8 cellular contexts compared by ENCODE assay signal in genomic region chrX:24149346-24150050, GRCh38. TPM values are rescaled to one million over a fixed set of nuclear protein-coding genes. Genes with fewer than 3 reads are reported as not detected.
DNase-seq lines count a peak whose midpoint lies in the region; ATAC-seq and TF ChIP-seq lines count a peak whose summit lies in the region.

Gene ZFX, plus strand, starts transcription at chrX:24149729. Its CDS starts 23,014 bp downstream, at chrX:24172743.

- peak within 1 kb of the TSS; percentile 90 for H3K27ac Mint-ChIP-seq in activated CD8-positive, alpha-beta T cell treated with anti-CD3 and anti-CD28 coated beads, Interleukin-2, amount 10 ng/mL, durations not matched to agents 7 days and 5 days

- no peaks in the 10 kb centered on the region for H3K27me3 ChIP-seq in effector memory CD4-positive, alpha-beta T cell (replicated peaks; ENCODE audit: control insufficient read depth, insufficient read depth, low read length, poor library complexity, severe bottlenecking)
- no peaks in the 10 kb centered on the region for H3K27me3 ChIP-seq in mesendoderm (ENCODE audit: insufficient read depth, low read length, poor library complexity)

- H3K79me2 ChIP-seq in mesendoderm (ENCODE audit: control insufficient read depth, insufficient read depth, low read length) = peaks cover 23% of the 10 kb centered on the region

- H3K36me3 Mint-ChIP-seq in activated CD8-positive, alpha-beta T cell treated with anti-CD3 and anti-CD28 coated beads, Interleukin-2, amount 10 ng/mL, durations not matched to agents 7 days and 5 days (ENCODE audit: low read depth) = peaks cover 27% of the 10 kb centered on the region

- peak within 1 kb of the TSS; percentile 82 for H3K9ac ChIP-seq in mesendoderm (ENCODE audit: low read length)

- no peaks in the 10 kb centered on the region for H3K9me3 Mint-ChIP-seq in activated CD8-positive, alpha-beta T cell treated with anti-CD3 and anti-CD28 coated beads, Interleukin-2, amount 10 ng/mL, durations not matched to agents 7 days and 5 days (ENCODE audit: insufficient read depth)

- no peaks in the 10 kb centered on the region for H3K9me3 ChIP-seq in HEK293 (ENCODE audit: control insufficient read depth, insufficient read depth, low read depth, low read length)
- no peaks in the 10 kb centered on the region for H3K9me3 ChIP-seq in effector memory CD4-positive, alpha-beta T cell (ENCODE audit: control insufficient read depth, low read length)

- H3K36me3 ChIP-seq in HEK293 (ENCODE audit: control insufficient read depth in 2 of 2, insufficient read depth in 1 of 2, low read length in 2 of 2) (peaks cover 0 to 3% of the 10 kb centered on the region in 2 experiments; a peak in 1 of 3 replicates), mesendoderm (ENCODE audit: control insufficient read depth, insufficient read depth, low read length) (no peaks in the 10 kb centered on the region)
- peaks cover 3% of the 10 kb centered on the region for H3K36me3 ChIP-seq in effector memory CD4-positive, alpha-beta T cell (ENCODE audit: control insufficient read depth, insufficient read depth, low read length)

- no peaks in the 10 kb centered on the region for H3K79me1 ChIP-seq in mesendoderm (ENCODE audit: low read length)

- no peak within 1 kb of the TSS for H3K23ac ChIP-seq in mesendoderm (ENCODE audit: low read length)

- H3K27ac ChIP-seq in HEK293 (ENCODE audit: extremely low read depth, low read depth, low read length) = peak within 1 kb of the TSS; percentile 100
- peak within 1 kb of the TSS; percentile 94 for H3K27ac ChIP-seq in effector memory CD4-positive, alpha-beta T cell (ENCODE audit: insufficient read depth, low read length, poor library complexity, severe bottlenecking)
- peak within 1 kb of the TSS; percentile 99 for H3K27ac ChIP-seq in mesendoderm (ENCODE audit: low read depth, low read length)

- POLR2A ChIA-PET in HEK293 (lab: Yijun Ruan, JAX) = interaction anchor here (1.1 to 1.8 kb wide), 3 partner anchors 11 to 95 kb away, joined by 3 to 9 read pairs (median 4); partner anchors contain the start of gene EIF2S3
- POLR2A ChIA-PET in activated CD8-positive, alpha-beta T cell treated with anti-CD3 and anti-CD28 coated beads, Interleukin-2, amount 10 ng/mL, durations not matched to agents 7 days and 5 days (lab: Charles Lee) = interaction anchor here (1.0 to 2.2 kb wide), 2 partner anchors 38 to 95 kb away, joined by 3 to 9 read pairs; partner anchors contain the start of gene EIF2S3

- H3K4me1 Mint-ChIP-seq in activated CD8-positive, alpha-beta T cell treated with anti-CD3 and anti-CD28 coated beads, Interleukin-2, amount 10 ng/mL, durations not matched to agents 7 days and 5 days (ENCODE audit: low read depth) = peaks cover 61% of the 10 kb centered on the region

- H3K4ac ChIP-seq in mesendoderm (ENCODE audit: low read depth, low read length) = peak within 1 kb of the TSS; percentile 99

- CTCF ChIA-PET in HEK293 (lab: Yijun Ruan, JAX) = interaction anchor here (0.7 to 0.8 kb wide), 2 partner anchors 130 to 146 kb away, joined by 4 read pairs; no protein-coding TSS in a partner anchor
- CTCF ChIA-PET in activated CD8-positive, alpha-beta T cell treated with anti-CD3 and anti-CD28 coated beads, Interleukin-2, amount 10 ng/mL, durations not matched to agents 7 days and 5 days (lab: Charles Lee) = interaction anchor here (1.0 kb wide), 1 partner anchor 95 kb away, joined by 4 read pairs; no protein-coding TSS in a partner anchor

- in situ Hi-C loops in GM13977 (cut with MboI; ENCODE audit: low pct_unique_long_range_greater_than_20kb, low sequenced_read_pairs, unreplicated experiment) = no loop called here

- H3K4me2 ChIP-seq in mesendoderm (ENCODE audit: low read length) = peak within 1 kb of the TSS; percentile 34

- H2BK5ac ChIP-seq in mesendoderm (ENCODE audit: low read length) = no peak within 1 kb of the TSS

- no peak within 1 kb of the TSS for H2BK15ac ChIP-seq in mesendoderm (replicated peaks; ENCODE audit: low read depth)

- no peak within 1 kb of the TSS for H4K5ac ChIP-seq in mesendoderm (ENCODE audit: low read length)

- peak; percentile 58 for ATAC-seq in activated CD8-positive, alpha-beta T cell treated with anti-CD3 and anti-CD28 coated beads, Interleukin-2, amount 10 ng/mL, durations not matched to agents 7 days and 5 days

- TF ChIP-seq CTCF in GM13977 (IDR thresholded peaks at IDR 0.05; ENCODE audit: extremely low read depth, insufficient read depth, missing control alignments) = peak; percentile 23
- TF ChIP-seq CTCF in HEK293 (tag by site-specific recombination; IDR thresholded peaks at IDR 0.05) = no peak; the same call in 1 of the 2 replicates

- peak; percentile 66 for DNase-seq in GM13977 (ENCODE audit: low spot score)
- DNase-seq in NCI-H1092 (lab: John Stamatoyannopoulos, UW) = peak; percentile 13
- peak; percentile 72 for DNase-seq in activated CD8-positive, alpha-beta T cell treated with anti-CD3 and anti-CD28 coated beads, Interleukin-2, amount 10 ng/mL, durations not matched to agents 7 days and 5 days
- DNase-seq in effector memory CD4-positive, alpha-beta T cell = peak; percentile 41 to 66 (median 52)
- DNase-seq in mesendoderm = peak; percentile 44
- peak; percentile 30 for DNase-seq in stimulated activated CD8-positive, alpha-beta memory T cell treated with anti-CD3 and anti-CD28 coated beads, Interleukin-15, amount 100 ng/mL, for 1 hour (ENCODE audit: low read depth)
- no peak for DNase-seq in HPDE6-E6E7 (ENCODE audit: extremely low spot score)

- H3K4me3 Mint-ChIP-seq in activated CD8-positive, alpha-beta T cell treated with anti-CD3 and anti-CD28 coated beads, Interleukin-2, amount 10 ng/mL, durations not matched to agents 7 days and 5 days = peak within 1 kb of the TSS; percentile 88

- H2BK120ac ChIP-seq in mesendoderm (ENCODE audit: low read depth, low read length) = peak within 1 kb of the TSS; percentile 89

- WGBS in mesendoderm (ENCODE audit: extremely low coverage, insufficient coverage, low lambda C conversion rate) = no CpG with 5 or more reads among the region's 105 CpGs

- H3K4me1 ChIP-seq in HEK293 (ENCODE audit: control insufficient read depth, insufficient read depth, low read length) (peaks cover 55% of the 10 kb centered on the region), mesendoderm (ENCODE audit: control insufficient read depth, low read depth, low read length) (no peaks in the 10 kb centered on the region)
- peaks cover 19% of the 10 kb centered on the region for H3K4me1 ChIP-seq in effector memory CD4-positive, alpha-beta T cell (ENCODE audit: control insufficient read depth, insufficient read depth, low read length, poor library complexity, severe bottlenecking)

- H4K8ac ChIP-seq in mesendoderm (ENCODE audit: low read depth, low read length) = peak within 1 kb of the TSS; percentile 97

- H3K56ac ChIP-seq in mesendoderm (ENCODE audit: low read length) = peak within 1 kb of the TSS; percentile 91

- peak within 1 kb of the TSS; percentile 99 for H3K18ac ChIP-seq in mesendoderm (ENCODE audit: low read length)

- H3K27me3 Mint-ChIP-seq in activated CD8-positive, alpha-beta T cell treated with anti-CD3 and anti-CD28 coated beads, Interleukin-2, amount 10 ng/mL, durations not matched to agents 7 days and 5 days (ENCODE audit: low read depth) = no peaks in the 10 kb centered on the region

- H3K4me3 ChIP-seq in HEK293 (ENCODE audit: low read depth, low read length) (peak within 1 kb of the TSS; percentile 99), mesendoderm (ENCODE audit: low read length) (peak within 1 kb of the TSS; percentile 81)
- H3K4me3 ChIP-seq in effector memory CD4-positive, alpha-beta T cell (ENCODE audit: insufficient read depth, low read depth, low read length, poor library complexity, severe bottlenecking) = peak within 1 kb of the TSS; percentile 86

- no peak within 1 kb of the TSS for H2AK5ac ChIP-seq in mesendoderm (ENCODE audit: low read length)

TF ChIP-seq in HEK293, 187 proteins besides CTCF, POLR2A, EP300 and RAD21 (continues in another document):
- TF ChIP-seq ZBTB20 (tag by site-specific recombination; IDR thresholded peaks at IDR 0.05) (peak; percentile 69; the same call in 1 of the 2 replicates), ZNF24 (tag by site-specific recombination; IDR thresholded peaks at IDR 0.05) (no peak), ZNF23 (tag by site-specific recombination; IDR thresholded peaks at IDR 0.05; ENCODE audit: borderline replicate concordance) (no peak), ZNF747 (tag by site-specific recombination; IDR thresholded peaks at IDR 0.05) (no peak), ZNF302 (tag by site-specific recombination; IDR thresholded peaks at IDR 0.05; ENCODE audit: low read depth) (no peak)
- TF ChIP-seq, protein P1, sequence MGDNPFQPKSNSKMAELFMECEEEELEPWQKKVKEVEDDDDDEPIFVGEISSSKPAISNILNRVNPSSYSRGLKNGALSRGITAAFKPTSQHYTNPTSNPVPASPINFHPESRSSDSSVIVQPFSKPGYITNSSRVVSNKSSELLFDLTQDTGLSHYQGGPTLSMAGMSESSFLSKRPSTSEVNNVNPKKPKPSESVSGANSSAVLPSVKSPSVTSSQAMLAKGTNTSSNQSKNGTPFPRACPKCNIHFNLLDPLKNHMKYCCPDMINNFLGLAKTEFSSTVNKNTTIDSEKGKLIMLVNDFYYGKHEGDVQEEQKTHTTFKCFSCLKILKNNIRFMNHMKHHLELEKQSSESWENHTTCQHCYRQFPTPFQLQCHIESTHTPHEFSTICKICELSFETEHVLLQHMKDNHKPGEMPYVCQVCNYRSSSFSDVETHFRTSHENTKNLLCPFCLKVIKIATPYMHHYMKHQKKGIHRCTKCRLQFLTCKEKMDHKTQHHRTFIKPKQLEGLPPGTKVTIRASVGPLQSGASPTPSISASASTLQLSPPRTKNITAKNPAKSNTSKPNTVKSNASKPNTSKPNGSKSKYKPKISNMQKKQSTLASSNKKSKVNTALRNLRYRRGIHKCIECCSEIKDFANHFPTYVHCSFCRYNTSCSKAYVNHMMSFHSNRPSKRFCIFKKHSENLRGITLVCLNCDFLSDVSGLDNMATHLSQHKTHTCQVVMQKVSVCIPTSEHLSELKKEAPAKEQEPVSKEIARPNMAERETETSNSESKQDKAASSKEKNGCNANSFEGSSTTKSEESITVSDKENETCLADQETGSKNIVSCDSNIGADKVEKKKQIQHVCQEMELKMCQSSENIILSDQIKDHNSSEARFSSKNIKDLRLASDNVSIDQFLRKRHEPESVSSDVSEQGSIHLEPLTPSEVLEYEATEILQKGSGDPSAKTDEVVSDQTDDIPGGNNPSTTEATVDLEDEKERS (tag by site-specific recombination; IDR thresholded peaks at IDR 0.05) = no peak

RNA-seq across cellular contexts. Expression of gene ZFX, which starts in this region (rescaled TPM):
- total RNA-seq in activated CD8-positive, alpha-beta T cell treated with anti-CD3 and anti-CD28 coated beads, Interleukin-2, amount 10 ng/mL, durations not matched to agents 7 days and 5 days = 10 to 100 TPM; 44.4 to 44.5 TPM
- 10.3 TPM for polyA plus RNA-seq in mesendoderm (2013, experiment 1 of 2)
- 11.8 TPM for polyA plus RNA-seq in mesendoderm (2013, experiment 2 of 2)
